11 cellular contexts compared by ENCODE assay signal in the genomic region with DNA sequence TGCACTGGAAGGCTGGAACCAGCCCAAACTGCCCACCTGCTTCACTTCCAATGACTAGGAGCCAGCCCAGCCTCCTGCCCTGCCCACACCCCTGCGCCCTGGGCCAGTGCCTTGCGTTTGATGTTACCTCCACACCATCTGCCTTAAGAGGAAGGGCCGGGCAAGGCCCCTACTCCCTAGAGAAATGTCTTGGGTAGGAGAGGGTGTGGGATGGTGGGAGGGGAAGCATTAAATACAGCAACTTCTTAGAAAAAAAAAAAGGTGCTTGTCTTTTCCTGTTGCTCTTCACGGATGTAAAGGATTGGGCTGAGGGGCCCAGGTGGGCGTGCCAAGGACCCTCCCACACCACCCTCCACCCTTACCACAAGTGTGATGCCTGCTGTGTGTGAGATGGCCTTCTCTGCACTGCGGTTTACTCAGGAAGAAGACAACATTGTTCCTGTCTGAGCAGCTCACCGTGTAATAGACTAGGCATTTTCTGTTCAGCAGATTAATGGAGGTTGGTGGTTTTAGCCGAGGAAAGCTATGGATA.
A peak's percentile ranks its signal among the peaks of the same experiment; 100 is the strongest.
DNase-seq lines count a peak whose midpoint lies in the region; ATAC-seq and TF ChIP-seq lines count a peak whose summit lies in the region.
"Had no signal": no experiment of that assay in that cellular context is flagged by ENCODE, and none has a peak within 500 bp of the region (broad histone marks: within the 10 kb centered on the region; RNA-seq: fewer than 3 reads in every experiment).

No MANE protein-coding gene starts in this region.

- ATAC-seq in GM21360 (IDR thresholded peaks at IDR 0.05; ENCODE audit: unreplicated experiment) = no peak
- ATAC-seq: A549 had no signal

- H3K4me1 Mint-ChIP-seq in stimulated activated naive CD8-positive, alpha-beta T cell treated with anti-CD3 and anti-CD28 coated beads, Interleukin-15, Interleukin-2, amounts not matched to agents 100 ng/mL and 50 ng/mL, for 24 hours (ENCODE audit: low read depth) = peaks cover 50% of the 10 kb centered on the region

- H3K79me2 ChIP-seq in hepatocyte = no peaks in the 10 kb centered on the region

- no peak overlapping the region for H3K4me3 ChIP-seq in colonic mucosa
- no peak overlapping the region for H3K4me3 ChIP-seq in thyroid gland (replicated peaks in 1 of 3)
- no peak overlapping the region for H3K4me3 ChIP-seq in hepatocyte
- H3K4me3 ChIP-seq: A549, uterus had no signal

- no peaks in the 10 kb centered on the region for H3K9me3 ChIP-seq in colonic mucosa
- H3K9me3 ChIP-seq in thyroid gland = no peaks in the 10 kb centered on the region
- H3K9me3 ChIP-seq in hepatocyte (ENCODE audit: low read depth) = no peaks in the 10 kb centered on the region
- H3K9me3 ChIP-seq: A549, uterus had no signal

- TF ChIP-seq POLR2A in thyroid gland (IDR thresholded peaks at IDR 0.05) = no peak

- WGBS in thyroid gland, 2 donors = 63 to 65% methylated on average over 8 of the region's 8 CpGs
- WGBS in hepatocyte (ENCODE audit: low lambda C conversion rate, missing lambda C conversion rate) = 87% methylated on average over 8 of the region's 8 CpGs

- H3K27ac Mint-ChIP-seq in stimulated activated naive CD8-positive, alpha-beta T cell treated with anti-CD3 and anti-CD28 coated beads, Interleukin-15, Interleukin-2, amounts not matched to agents 100 ng/mL and 50 ng/mL, for 24 hours = peak overlapping the region; percentile 69

- H3K9ac ChIP-seq in colonic mucosa (ENCODE audit: low read depth in 2 of 2, low read length in 2 of 2) = no peak overlapping the region

- no peaks in the 10 kb centered on the region for H3K9me2 ChIP-seq in hepatocyte (replicated peaks; ENCODE audit: insufficient read depth)

- no peaks in the 10 kb centered on the region for H4K20me1 ChIP-seq in hepatocyte (ENCODE audit: insufficient read depth, poor library complexity, severe bottlenecking)

- no peaks in the 10 kb centered on the region for H3K9me3 Mint-ChIP-seq in stimulated activated naive CD8-positive, alpha-beta T cell treated with anti-CD3 and anti-CD28 coated beads, Interleukin-15, Interleukin-2, amounts not matched to agents 100 ng/mL and 50 ng/mL, for 24 hours

- H3K4me1 ChIP-seq in colonic mucosa (no peaks in the 10 kb centered on the region), thyroid gland (no peaks in the 10 kb centered on the region), hepatocyte (ENCODE audit: insufficient read depth) (no peaks in the 10 kb centered on the region)
- H3K4me1 ChIP-seq: A549, uterus had no signal

- H3K36me3 ChIP-seq in colonic mucosa (no peaks in the 10 kb centered on the region), thyroid gland (no peaks in the 10 kb centered on the region), hepatocyte (replicated peaks; ENCODE audit: insufficient read depth, low read depth) (no peaks in the 10 kb centered on the region)
- H3K36me3 ChIP-seq: uterus had no signal

- H3K4me3 Mint-ChIP-seq in stimulated activated naive CD8-positive, alpha-beta T cell treated with anti-CD3 and anti-CD28 coated beads, Interleukin-15, Interleukin-2, amounts not matched to agents 100 ng/mL and 50 ng/mL, for 24 hours = peak overlapping the region; percentile 65

- no peak overlapping the region for H2AFZ ChIP-seq in hepatocyte

- H3K36me3 Mint-ChIP-seq in stimulated activated naive CD8-positive, alpha-beta T cell treated with anti-CD3 and anti-CD28 coated beads, Interleukin-15, Interleukin-2, amounts not matched to agents 100 ng/mL and 50 ng/mL, for 24 hours (ENCODE audit: low read depth) = no peaks in the 10 kb centered on the region

- H3K27me3 Mint-ChIP-seq in stimulated activated naive CD8-positive, alpha-beta T cell treated with anti-CD3 and anti-CD28 coated beads, Interleukin-15, Interleukin-2, amounts not matched to agents 100 ng/mL and 50 ng/mL, for 24 hours = no peaks in the 10 kb centered on the region

- DNase-seq in NOMO-1 (lab: John Stamatoyannopoulos, UW; ENCODE audit: unreplicated experiment in 2 of 2) (peak; percentile 45 to 49), NOMO-1 treated with dmso at 0.1 percent for 144 hours (lab: John Stamatoyannopoulos, UW; ENCODE audit: unreplicated experiment) (no peak), colonic mucosa (no peak), thyroid gland (no peak), hepatocyte (ENCODE audit: low spot score) (no peak)
- DNase-seq in activated CD4-positive, alpha-beta T cell treated with anti-CD3 and anti-CD28 coated beads, Interleukin-2, amount 50 U/mL, for 4 hours = peak; percentile 52 to 53
- DNase-seq: NCI-H2107, uterus had no signal

- no peaks in the 10 kb centered on the region for H3K27me3 ChIP-seq in colonic mucosa
- peaks cover 2% of the 10 kb centered on the region for H3K27me3 ChIP-seq in thyroid gland
- no peaks in the 10 kb centered on the region for H3K27me3 ChIP-seq in hepatocyte
- H3K27me3 ChIP-seq: uterus had no signal

- intact Hi-C loops in colonic mucosa (cut with DNase I) = loop anchor here (10.0 kb wide), 1 partner anchor 531 kb away; no protein-coding TSS in a partner anchor
- intact Hi-C loops in thyroid gland (cut with DNase I) = loop anchor here (10.0 kb wide), 1 partner anchor 531 kb away; no protein-coding TSS in a partner anchor

- H3K27ac ChIP-seq in colonic mucosa (peak overlapping the region; percentile 9), thyroid gland (no peak overlapping the region), hepatocyte (no peak overlapping the region)
- H3K27ac ChIP-seq: A549, uterus had no signal

- TF ChIP-seq CTCF in colonic mucosa (IDR thresholded peaks at IDR 0.05) = no peak
- TF ChIP-seq CTCF in thyroid gland (IDR thresholded peaks at IDR 0.05) = no peak
- no peak for TF ChIP-seq CTCF in hepatocyte (IDR thresholded peaks at IDR 0.05; ENCODE audit: poor library complexity)

- no peak overlapping the region for H3K4me2 ChIP-seq in hepatocyte
- H3K4me2 ChIP-seq: A549 had no signal

Comparison
In these comparisons a context has a peak if more than half of its experiments do, and no peak if none do; other contexts are left out.
1. DNase-seq: peak in NOMO-1 (2 of 2) and activated CD4-positive, alpha-beta T cell treated with anti-CD3 and anti-CD28 coated beads, Interleukin-2, amount 50 U/mL, for 4 hours (2 of 2); none in NOMO-1 treated with dmso at 0.1 percent for 144 hours (single experiment), colonic mucosa (single experiment), thyroid gland (0 of 2) and hepatocyte (single experiment).